1 cellular context compared by ENCODE assay signal in the genomic region with DNA sequence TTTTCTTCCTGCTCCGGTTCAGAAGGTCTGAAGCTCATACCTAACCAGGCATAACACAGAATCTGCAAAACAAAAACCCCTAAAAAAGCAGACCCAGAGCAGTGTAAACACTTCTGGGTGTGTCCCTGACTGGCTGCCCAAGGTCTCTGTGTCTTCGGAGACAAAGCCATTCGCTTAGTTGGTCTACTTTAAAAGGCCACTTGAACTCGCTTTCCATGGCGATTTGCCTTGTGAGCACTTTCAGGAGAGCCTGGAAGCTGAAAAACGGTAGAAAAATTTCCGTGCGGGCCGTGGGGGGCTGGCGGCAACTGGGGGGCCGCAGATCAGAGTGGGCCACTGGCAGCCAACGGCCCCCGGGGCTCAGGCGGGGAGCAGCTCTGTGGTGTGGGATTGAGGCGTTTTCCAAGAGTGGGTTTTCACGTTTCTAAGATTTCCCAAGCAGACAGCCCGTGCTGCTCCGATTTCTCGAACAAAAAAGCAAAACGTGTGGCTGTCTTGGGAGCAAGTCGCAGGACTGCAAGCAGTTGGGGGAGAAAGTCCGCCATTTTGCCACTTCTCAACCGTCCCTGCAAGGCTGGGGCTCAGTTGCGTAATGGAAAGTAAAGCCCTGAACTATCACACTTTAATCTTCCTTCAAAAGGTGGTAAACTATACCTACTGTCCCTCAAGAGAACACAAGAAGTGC.
A peak's percentile ranks its signal among the peaks of the same experiment; 100 is the strongest.
TF ChIP-seq lines count a peak whose summit lies in the region.

No MANE protein-coding gene starts in this region.

TF ChIP-seq in HCT116, 20 proteins besides CTCF, POLR2A, EP300 and RAD21:
- no peak for TF ChIP-seq SRF (IDR thresholded peaks at IDR 0.05; ENCODE audit: low read depth)
- TF ChIP-seq YY1 (IDR thresholded peaks at IDR 0.05; ENCODE audit: extremely low read depth, insufficient replicate concordance, low read depth, low read length), result peak; percentile 88
- peak; percentile 22; the same call in 1 of the 2 replicates for TF ChIP-seq ZFX (IDR thresholded peaks at IDR 0.05)
